16 cellular contexts compared by ENCODE assay signal in the genomic region with DNA sequence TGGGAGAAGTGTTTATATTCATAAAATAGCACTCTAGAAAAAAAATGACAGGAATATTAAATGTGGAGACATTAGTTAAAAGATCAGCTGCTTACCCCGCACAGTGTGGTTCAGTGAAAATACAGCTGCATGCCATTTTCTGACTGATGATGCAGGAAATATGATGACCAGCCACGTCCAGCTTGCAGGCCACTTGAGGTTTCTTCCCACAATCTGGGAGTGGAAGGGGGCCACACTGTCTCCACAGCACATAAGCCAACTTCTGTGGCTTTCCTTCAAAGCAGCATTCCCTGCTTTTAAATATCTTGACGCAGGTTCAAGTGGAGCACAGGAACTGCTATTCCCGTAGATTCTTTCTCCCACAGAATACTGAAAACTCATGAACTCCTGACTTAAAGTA.
DNase-seq lines count a peak whose midpoint lies in the region; ATAC-seq, FAIRE-seq and TF ChIP-seq lines count a peak whose summit lies in the region.
"Had no signal": no experiment of that assay in that cellular context is flagged by ENCODE, and none has a peak within 500 bp of the region (broad histone marks: within the 10 kb centered on the region; RNA-seq: fewer than 3 reads in every experiment).

No MANE protein-coding gene starts in this region.

- H3K4me2 ChIP-seq in K562 (ENCODE audit: insufficient read depth, low read length) (no peak overlapping the region), osteoblast (ENCODE audit: insufficient read depth, low read length) (no peak overlapping the region)

- H3K9me3 Mint-ChIP-seq in activated T-cell treated with anti-CD3 and anti-CD28 coated beads, Interleukin-2, amount 50 U/mL, for 24 hours = no peaks in the 10 kb centered on the region
- H3K9me3 Mint-ChIP-seq: CD8-positive, alpha-beta memory T cell had no signal

- 73% methylated on average over 4 of the region's 4 CpGs for WGBS in K562 (ENCODE audit: insufficient coverage, low coverage, missing lambda C conversion rate)
- WGBS in lower leg skin, 2 donors = 80 to 82% methylated on average over 4 of the region's 4 CpGs

- ATAC-seq in K562 (no peak), HG02678 (IDR thresholded peaks at IDR 0.05; ENCODE audit: unreplicated experiment) (no peak)

- H3K9me3 ChIP-seq in K562 (replicated peaks; ENCODE audit: control insufficient read depth, insufficient read depth, low read depth, low read length) (no peaks in the 10 kb centered on the region), osteoblast (ENCODE audit: low read depth, low read length) (no peaks in the 10 kb centered on the region)
- H3K9me3 ChIP-seq: Peyer's patch had no signal

- H3K9me1 ChIP-seq in K562 (ENCODE audit: control insufficient read depth, insufficient read depth, low read length) = no peaks in the 10 kb centered on the region

- CTCF ChIA-PET in K562 (lab: Yijun Ruan, JAX; ENCODE audit: low intra/inter-chr PET ratio) = no interaction called here

- TF ChIP-seq POLR2A in K562 (conservative IDR thresholded peaks at IDR 0.05) = no peak
- no peak for TF ChIP-seq POLR2A in lower leg skin (IDR thresholded peaks at IDR 0.05)

- no peak overlapping the region for H3K27ac ChIP-seq in K562 (ENCODE audit: extremely low read depth, low read depth, low read length)
- no peak overlapping the region for H3K27ac ChIP-seq in osteoblast (ENCODE audit: low read depth, low read length)
- H3K27ac ChIP-seq: Peyer's patch had no signal

- H3K36me3 ChIP-seq in K562 (ENCODE audit: control insufficient read depth, insufficient read depth, low read length) (no peaks in the 10 kb centered on the region), osteoblast (ENCODE audit: insufficient read depth, low read length) (no peaks in the 10 kb centered on the region)
- H3K36me3 ChIP-seq: Peyer's patch had no signal

- no peaks in the 10 kb centered on the region for H3K36me3 Mint-ChIP-seq in activated T-cell treated with anti-CD3 and anti-CD28 coated beads, Interleukin-2, amount 50 U/mL, for 24 hours (ENCODE audit: low read depth)
- H3K36me3 Mint-ChIP-seq: CD8-positive, alpha-beta memory T cell; IgD-negative memory B cell had no signal

- H3K4me1 Mint-ChIP-seq in activated T-cell treated with anti-CD3 and anti-CD28 coated beads, Interleukin-2, amount 50 U/mL, for 24 hours (ENCODE audit: low read depth) = peaks cover 9% of the 10 kb centered on the region
- H3K4me1 Mint-ChIP-seq: CD8-positive, alpha-beta memory T cell; IgD-negative memory B cell had no signal

- no peak overlapping the region for H3K4me3 Mint-ChIP-seq in activated T-cell treated with anti-CD3 and anti-CD28 coated beads, Interleukin-2, amount 50 U/mL, for 24 hours
- H3K4me3 Mint-ChIP-seq: CD8-positive, alpha-beta memory T cell; IgD-negative memory B cell had no signal

- no TSS peak for BruUV-seq in K562 (replicated peaks; lab: Mats Ljungman, UMichigan)

- H3K27me3 ChIP-seq in K562 (ENCODE audit: control insufficient read depth in 2 of 2, insufficient read depth in 2 of 2, low read length in 2 of 2) (no peaks in the 10 kb centered on the region), osteoblast (ENCODE audit: insufficient read depth, low read length) (no peaks in the 10 kb centered on the region)
- H3K27me3 ChIP-seq: Peyer's patch had no signal

- FAIRE-seq in K562 (lab: Jason Lieb, UNC) = no peak
- FAIRE-seq in GM19239 (lab: Jason Lieb, UNC) = no peak

- no peak overlapping the region for H3K27ac Mint-ChIP-seq in activated T-cell treated with anti-CD3 and anti-CD28 coated beads, Interleukin-2, amount 50 U/mL, for 24 hours
- H3K27ac Mint-ChIP-seq: CD8-positive, alpha-beta memory T cell; IgD-negative memory B cell had no signal

- H3K79me2 ChIP-seq in K562 (ENCODE audit: control insufficient read depth, insufficient read depth, low read length) (no peaks in the 10 kb centered on the region), osteoblast (ENCODE audit: insufficient read depth, low read length) (no peaks in the 10 kb centered on the region)

- intact Hi-C loops in K562 (cut with micrococcal nuclease) (loop anchor here (5.0 kb wide), 1 partner anchor 103 kb away; no protein-coding TSS in a partner anchor), lower leg skin (cut with DNase I; ENCODE audit: low total_unique reads) (no loop called here)

- POLR2A ChIA-PET in K562 (lab: Yijun Ruan, JAX) = no interaction called here

- no peak for TF ChIP-seq EP300 in K562 (IDR thresholded peaks at IDR 0.05; ENCODE audit: low read length)

- H3K4me1 ChIP-seq in K562 (replicated peaks in 1 of 2; ENCODE audit: control insufficient read depth in 2 of 2, insufficient read depth in 2 of 2, low read length in 2 of 2) (peaks cover 0 to 55% of the 10 kb centered on the region in 2 experiments; a peak in 3 of 5 replicates), osteoblast (ENCODE audit: insufficient read depth, low read length) (peaks cover 31% of the 10 kb centered on the region)

- H3K4me3 ChIP-seq in K562 (no peak overlapping the region), fibroblast of mammary gland (ENCODE audit: control insufficient read depth, low read depth, low read length) (no peak overlapping the region), osteoblast (ENCODE audit: insufficient read depth, low read length) (no peak overlapping the region), lower leg skin (ENCODE audit: low read depth, poor library complexity, severe bottlenecking) (no peak overlapping the region)
- H3K4me3 ChIP-seq: Peyer's patch had no signal

- in situ Hi-C loops in K562 (cut with MboI) = no loop called here

- TF ChIP-seq RAD21 in K562 (CRISPR knock-in tag; conservative IDR thresholded peaks at IDR 0.05 in 1 of 2, IDR thresholded peaks at IDR 0.05 in 1 of 2) = no peak

- H2AFZ ChIP-seq in K562 (ENCODE audit: low read depth, low read length) (peak overlapping the region; percentile 4; the same call in 1 of the 2 replicates), osteoblast (ENCODE audit: low read length) (peak overlapping the region; percentile 71)

- peaks cover 40% of the 10 kb centered on the region for H3K27me3 Mint-ChIP-seq in activated T-cell treated with anti-CD3 and anti-CD28 coated beads, Interleukin-2, amount 50 U/mL, for 24 hours

- H3K9ac ChIP-seq in K562 (ENCODE audit: insufficient read depth in 1 of 2, low read depth in 2 of 2, low read length in 2 of 2) = no peak overlapping the region

- DNase-seq in K562 (ENCODE audit: extremely low read depth in 1 of 4, low spot score in 3 of 4) (no peak), fibroblast of mammary gland (ENCODE audit: low read depth) (peak; percentile 36), osteoblast (ENCODE audit: insufficient read length, low spot score, missing footprints) (no peak), lower leg skin (ENCODE audit: low spot score in 2 of 2) (no peak), GM19239 (ENCODE audit: insufficient read length, low spot score) (no peak)
- no peak for DNase-seq in activated T-cell treated with anti-CD3 and anti-CD28 coated beads, Interleukin-2, amount 50 U/mL, for 24 hours
- DNase-seq: CD8-positive, alpha-beta memory T cell; EL; H7; NCI-H1436 treated with DMSO at 0.1 percent for 48 hours; NCI-H2081 treated with DMSO at 0.1 percent for 48 hours; NCI-H524; Peyer's patch; Right ventricle myocardium superior had no signal

- H4K20me1 ChIP-seq in K562 (replicated peaks; ENCODE audit: control insufficient read depth, insufficient read depth, low read length) = no peaks in the 10 kb centered on the region
- no peaks in the 10 kb centered on the region for H4K20me1 ChIP-seq in osteoblast (ENCODE audit: insufficient read depth, low read length)

- TF ChIP-seq CTCF in K562 (IDR thresholded peaks at IDR 0.05 in 2 of 3, conservative IDR thresholded peaks at IDR 0.05 in 1 of 3; ENCODE audit: insufficient read depth in 2 of 3, low read depth in 1 of 3, low read length in 3 of 3) = no peak
- TF ChIP-seq CTCF in fibroblast of mammary gland (conservative IDR thresholded peaks at IDR 0.05; ENCODE audit: control insufficient read depth, insufficient read depth, low read depth, low read length) = no peak
- TF ChIP-seq CTCF in osteoblast (IDR thresholded peaks at IDR 0.05; ENCODE audit: extremely low read depth, low read depth, low read length) = no peak
- no peak for TF ChIP-seq CTCF in lower leg skin (IDR thresholded peaks at IDR 0.05)

TF ChIP-seq in K562, 482 proteins besides CTCF, POLR2A, EP300 and RAD21 (continues in another document):
- TF ChIP-seq, protein P1, sequence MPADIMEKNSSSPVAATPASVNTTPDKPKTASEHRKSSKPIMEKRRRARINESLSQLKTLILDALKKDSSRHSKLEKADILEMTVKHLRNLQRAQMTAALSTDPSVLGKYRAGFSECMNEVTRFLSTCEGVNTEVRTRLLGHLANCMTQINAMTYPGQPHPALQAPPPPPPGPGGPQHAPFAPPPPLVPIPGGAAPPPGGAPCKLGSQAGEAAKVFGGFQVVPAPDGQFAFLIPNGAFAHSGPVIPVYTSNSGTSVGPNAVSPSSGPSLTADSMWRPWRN (IDR thresholded peaks at IDR 0.05; ENCODE audit: low read depth) = no peak
- TF ChIP-seq BCOR (IDR thresholded peaks at IDR 0.05) = no peak
- no peak for TF ChIP-seq NR2C2 (CRISPR knock-in tag; IDR thresholded peaks at IDR 0.05)
- TF ChIP-seq NR2C2 (tag; IDR thresholded peaks at IDR 0.05) = no peak
- no peak for TF ChIP-seq ZNF408 (CRISPR knock-in tag; IDR thresholded peaks at IDR 0.05; ENCODE audit: low read depth)
- TF ChIP-seq, protein P2, sequence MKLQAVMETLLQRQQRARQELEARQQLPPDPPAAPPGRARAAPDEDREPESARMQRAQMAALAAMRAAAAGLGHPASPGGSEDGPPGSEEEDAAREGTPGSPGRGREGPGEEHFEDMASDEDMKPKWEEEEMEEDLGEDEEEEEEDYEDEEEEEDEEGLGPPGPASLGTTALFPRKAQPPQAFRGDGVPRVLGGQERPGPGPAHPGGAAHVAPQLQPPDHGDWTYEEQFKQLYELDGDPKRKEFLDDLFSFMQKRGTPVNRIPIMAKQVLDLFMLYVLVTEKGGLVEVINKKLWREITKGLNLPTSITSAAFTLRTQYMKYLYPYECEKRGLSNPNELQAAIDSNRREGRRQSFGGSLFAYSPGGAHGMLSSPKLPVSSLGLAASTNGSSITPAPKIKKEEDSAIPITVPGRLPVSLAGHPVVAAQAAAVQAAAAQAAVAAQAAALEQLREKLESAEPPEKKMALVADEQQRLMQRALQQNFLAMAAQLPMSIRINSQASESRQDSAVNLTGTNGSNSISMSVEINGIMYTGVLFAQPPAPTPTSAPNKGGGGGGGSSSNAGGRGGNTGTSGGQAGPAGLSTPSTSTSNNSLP (IDR thresholded peaks at IDR 0.05; ENCODE audit: borderline replicate concordance, low read depth, low read length) = no peak
- TF ChIP-seq, protein P3, sequence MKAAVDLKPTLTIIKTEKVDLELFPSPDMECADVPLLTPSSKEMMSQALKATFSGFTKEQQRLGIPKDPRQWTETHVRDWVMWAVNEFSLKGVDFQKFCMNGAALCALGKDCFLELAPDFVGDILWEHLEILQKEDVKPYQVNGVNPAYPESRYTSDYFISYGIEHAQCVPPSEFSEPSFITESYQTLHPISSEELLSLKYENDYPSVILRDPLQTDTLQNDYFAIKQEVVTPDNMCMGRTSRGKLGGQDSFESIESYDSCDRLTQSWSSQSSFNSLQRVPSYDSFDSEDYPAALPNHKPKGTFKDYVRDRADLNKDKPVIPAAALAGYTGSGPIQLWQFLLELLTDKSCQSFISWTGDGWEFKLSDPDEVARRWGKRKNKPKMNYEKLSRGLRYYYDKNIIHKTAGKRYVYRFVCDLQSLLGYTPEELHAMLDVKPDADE (conservative IDR thresholded peaks at IDR 0.05; ENCODE audit: control insufficient read depth, low read depth, low read length) = no peak
